24 cellular contexts compared by ENCODE assay signal in genomic region chr15:95202569-95203349, GRCh38.
DNase-seq lines count a peak whose midpoint lies in the region; ATAC-seq and TF ChIP-seq lines count a peak whose summit lies in the region.
"Had no signal": no experiment of that assay in that cellular context is flagged by ENCODE, and none has a peak within 500 bp of the region (broad histone marks: within the 10 kb centered on the region; RNA-seq: fewer than 3 reads in every experiment).

No MANE protein-coding gene starts in this region.

- H2BK120ac ChIP-seq in mesenchymal stem cell (ENCODE audit: low read depth, low read length): no peak overlapping the region

- TF ChIP-seq CTCF in brain microvascular endothelial cell (IDR thresholded peaks at IDR 0.05; ENCODE audit: low read depth, low read length, missing control alignments): no peak

- no peak overlapping the region for H4K91ac ChIP-seq in mesenchymal stem cell (ENCODE audit: low read length)

- no peaks in the 10 kb centered on the region for H3K27me3 ChIP-seq in brain microvascular endothelial cell (replicated peaks)
- H3K27me3 ChIP-seq in mesenchymal stem cell (ENCODE audit: control insufficient read depth in 1 of 2, insufficient read depth in 1 of 2, low read length in 2 of 2): no peaks in the 10 kb centered on the region
- H3K27me3 ChIP-seq: heart right ventricle, tibial artery had no signal

- no peak for TF ChIP-seq POLR2A in GM18505 (IDR thresholded peaks at IDR 0.05; ENCODE audit: borderline replicate concordance, extremely low read depth, insufficient read depth, insufficient read length)

- H3K79me1 ChIP-seq in mesenchymal stem cell (replicated peaks; ENCODE audit: low read length, poor library complexity, severe bottlenecking): no peaks in the 10 kb centered on the region

- no peak overlapping the region for H3K18ac ChIP-seq in mesenchymal stem cell (ENCODE audit: low read depth in 1 of 2, low read length in 2 of 2)

- ATAC-seq in HG03432 (IDR thresholded peaks at IDR 0.05; ENCODE audit: unreplicated experiment) (peak; percentile 77), GM18517 (IDR thresholded peaks at IDR 0.05; ENCODE audit: unreplicated experiment) (no peak), GM18505 (IDR thresholded peaks at IDR 0.05; ENCODE audit: unreplicated experiment) (no peak)
- ATAC-seq: activated T-cell treated with anti-CD3 and anti-CD28 coated beads, Interleukin-2, amount 50 U/mL, for 72 hours; heart right ventricle; left ventricle myocardium superior; mucosa of descending colon; psoas muscle had no signal

- H3K4me3 ChIP-seq in brain microvascular endothelial cell (ENCODE audit: low read depth, low read length) (no peak overlapping the region), mesenchymal stem cell (ENCODE audit: insufficient read depth in 1 of 2, low read depth in 1 of 2, low read length in 2 of 2) (no peak overlapping the region)
- H3K4me3 ChIP-seq: heart right ventricle, mucosa of descending colon, psoas muscle, skin epidermis, tibial artery had no signal

- H3K27ac ChIP-seq in brain microvascular endothelial cell (no peak overlapping the region), mesenchymal stem cell (ENCODE audit: low read length, poor library complexity, severe bottlenecking) (no peak overlapping the region)
- H3K27ac ChIP-seq: heart right ventricle, psoas muscle, skin epidermis, tibial artery had no signal

- no peak overlapping the region for H3K4me2 ChIP-seq in mesenchymal stem cell (ENCODE audit: low read length, poor library complexity, severe bottlenecking)

- no peak overlapping the region for H2BK5ac ChIP-seq in mesenchymal stem cell (ENCODE audit: low read depth, low read length, poor library complexity, severe bottlenecking)

- in situ Hi-C loops in brain microvascular endothelial cell (cut with HindIII; ENCODE audit: low pct_ligation_motif_present, low sequenced_read_pairs): no loop called here

- H3K4ac ChIP-seq in mesenchymal stem cell (ENCODE audit: low read depth in 1 of 2, low read length in 2 of 2): no peak overlapping the region

- peak overlapping the region; percentile 39 for H4K8ac ChIP-seq in mesenchymal stem cell (ENCODE audit: low read length)

- H3K4me1 ChIP-seq in mesenchymal stem cell (ENCODE audit: control insufficient read depth, insufficient read depth, low read depth, low read length): no peaks in the 10 kb centered on the region
- H3K4me1 ChIP-seq: heart right ventricle, psoas muscle, tibial artery had no signal

- H3K9me3 ChIP-seq in mesenchymal stem cell (ENCODE audit: control insufficient read depth, low read length): peaks cover 16% of the 10 kb centered on the region
- H3K9me3 ChIP-seq: psoas muscle, tibial artery had no signal

- H3K23ac ChIP-seq in mesenchymal stem cell (ENCODE audit: low read length in 2 of 2): no peak overlapping the region

- WGBS in mesenchymal stem cell: 92% methylated on average over 6 of the region's 6 CpGs

- DNase-seq in GM03348 (ENCODE audit: low spot score) (peak; percentile 4), brain microvascular endothelial cell (peak; percentile 4), mesenchymal stem cell (no peak), medulla oblongata (ENCODE audit: extremely low spot score) (no peak), SW480 (ENCODE audit: low spot score) (no peak)
- DNase-seq: activated T-cell treated with anti-CD3 and anti-CD28 coated beads, Interleukin-2, amount 50 U/mL, for 72 hours; aorta; CD8-positive, alpha-beta memory T cell; cerebellar nuclear complex; effector CD4-positive, alpha-beta T cell; heart right ventricle; Karpas-422; left ventricle myocardium superior; mucosa of descending colon; NCI-H1105; NCI-H526; psoas muscle; stimulated activated naive CD4-positive, alpha-beta T cell treated with Interleukin-2 at 50 U/mL for 16 hours; SW 1271; tibial artery had no signal

- H2AK5ac ChIP-seq in mesenchymal stem cell (ENCODE audit: low read length, severe bottlenecking): no peak overlapping the region

- no peak overlapping the region for H3K14ac ChIP-seq in mesenchymal stem cell (ENCODE audit: low read length in 2 of 2)

- H3K36me3 ChIP-seq in brain microvascular endothelial cell (replicated peaks) (no peaks in the 10 kb centered on the region), mesenchymal stem cell (ENCODE audit: control insufficient read depth in 1 of 2, insufficient read depth in 2 of 2, low read depth in 1 of 2, low read length in 2 of 2) (no peaks in the 10 kb centered on the region)
- H3K36me3 ChIP-seq: heart right ventricle, tibial artery had no signal

- no peak overlapping the region for H2BK12ac ChIP-seq in mesenchymal stem cell (ENCODE audit: low read length in 2 of 2)

- H3K9ac ChIP-seq in mesenchymal stem cell (ENCODE audit: low read length): no peak overlapping the region

- H2BK15ac ChIP-seq in mesenchymal stem cell (ENCODE audit: low read depth, poor library complexity, severe bottlenecking): no peak overlapping the region

- H2AFZ ChIP-seq in mesenchymal stem cell (ENCODE audit: low read depth, low read length): no peak overlapping the region

Comparison
In these comparisons a context has a peak if more than half of its experiments do, and no peak if none do; other contexts are left out.
1. DNase-seq: peak in GM03348 (single experiment) and brain microvascular endothelial cell (single experiment); none in mesenchymal stem cell (single experiment), medulla oblongata (single experiment) and SW480 (single experiment).